Comparison of ENCODE assay signal across 2 cellular contexts in the genomic region with DNA sequence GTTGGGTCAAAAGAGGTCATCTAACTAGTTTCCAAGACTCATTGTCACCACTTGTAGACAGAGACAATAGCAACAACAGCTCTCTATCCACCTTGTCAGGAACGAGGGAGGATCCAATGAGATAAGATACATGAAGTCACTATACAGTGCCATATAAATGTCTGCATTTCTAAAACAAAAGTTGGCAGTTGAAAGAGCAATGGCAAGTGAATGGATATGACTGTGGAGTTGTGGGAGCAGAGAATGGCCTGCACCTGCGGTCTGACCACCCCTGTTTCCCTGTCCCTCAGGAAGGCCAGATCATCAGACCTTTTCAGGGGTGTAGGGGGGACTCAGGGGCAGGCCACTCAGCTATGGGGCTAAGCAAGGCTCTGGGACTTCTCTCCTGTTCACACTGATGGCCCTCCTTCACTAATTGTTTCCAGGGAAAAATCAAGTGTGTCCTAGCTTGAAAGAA.
TF ChIP-seq lines count a peak whose summit lies in the region.

No MANE protein-coding gene starts in this region.

TF ChIP-seq in GM23338, 12 proteins besides CTCF, POLR2A, EP300 and RAD21:
- TF ChIP-seq NANOG (IDR thresholded peaks at IDR 0.05; ENCODE audit: borderline replicate concordance): no peak
- TF ChIP-seq, protein P1, sequence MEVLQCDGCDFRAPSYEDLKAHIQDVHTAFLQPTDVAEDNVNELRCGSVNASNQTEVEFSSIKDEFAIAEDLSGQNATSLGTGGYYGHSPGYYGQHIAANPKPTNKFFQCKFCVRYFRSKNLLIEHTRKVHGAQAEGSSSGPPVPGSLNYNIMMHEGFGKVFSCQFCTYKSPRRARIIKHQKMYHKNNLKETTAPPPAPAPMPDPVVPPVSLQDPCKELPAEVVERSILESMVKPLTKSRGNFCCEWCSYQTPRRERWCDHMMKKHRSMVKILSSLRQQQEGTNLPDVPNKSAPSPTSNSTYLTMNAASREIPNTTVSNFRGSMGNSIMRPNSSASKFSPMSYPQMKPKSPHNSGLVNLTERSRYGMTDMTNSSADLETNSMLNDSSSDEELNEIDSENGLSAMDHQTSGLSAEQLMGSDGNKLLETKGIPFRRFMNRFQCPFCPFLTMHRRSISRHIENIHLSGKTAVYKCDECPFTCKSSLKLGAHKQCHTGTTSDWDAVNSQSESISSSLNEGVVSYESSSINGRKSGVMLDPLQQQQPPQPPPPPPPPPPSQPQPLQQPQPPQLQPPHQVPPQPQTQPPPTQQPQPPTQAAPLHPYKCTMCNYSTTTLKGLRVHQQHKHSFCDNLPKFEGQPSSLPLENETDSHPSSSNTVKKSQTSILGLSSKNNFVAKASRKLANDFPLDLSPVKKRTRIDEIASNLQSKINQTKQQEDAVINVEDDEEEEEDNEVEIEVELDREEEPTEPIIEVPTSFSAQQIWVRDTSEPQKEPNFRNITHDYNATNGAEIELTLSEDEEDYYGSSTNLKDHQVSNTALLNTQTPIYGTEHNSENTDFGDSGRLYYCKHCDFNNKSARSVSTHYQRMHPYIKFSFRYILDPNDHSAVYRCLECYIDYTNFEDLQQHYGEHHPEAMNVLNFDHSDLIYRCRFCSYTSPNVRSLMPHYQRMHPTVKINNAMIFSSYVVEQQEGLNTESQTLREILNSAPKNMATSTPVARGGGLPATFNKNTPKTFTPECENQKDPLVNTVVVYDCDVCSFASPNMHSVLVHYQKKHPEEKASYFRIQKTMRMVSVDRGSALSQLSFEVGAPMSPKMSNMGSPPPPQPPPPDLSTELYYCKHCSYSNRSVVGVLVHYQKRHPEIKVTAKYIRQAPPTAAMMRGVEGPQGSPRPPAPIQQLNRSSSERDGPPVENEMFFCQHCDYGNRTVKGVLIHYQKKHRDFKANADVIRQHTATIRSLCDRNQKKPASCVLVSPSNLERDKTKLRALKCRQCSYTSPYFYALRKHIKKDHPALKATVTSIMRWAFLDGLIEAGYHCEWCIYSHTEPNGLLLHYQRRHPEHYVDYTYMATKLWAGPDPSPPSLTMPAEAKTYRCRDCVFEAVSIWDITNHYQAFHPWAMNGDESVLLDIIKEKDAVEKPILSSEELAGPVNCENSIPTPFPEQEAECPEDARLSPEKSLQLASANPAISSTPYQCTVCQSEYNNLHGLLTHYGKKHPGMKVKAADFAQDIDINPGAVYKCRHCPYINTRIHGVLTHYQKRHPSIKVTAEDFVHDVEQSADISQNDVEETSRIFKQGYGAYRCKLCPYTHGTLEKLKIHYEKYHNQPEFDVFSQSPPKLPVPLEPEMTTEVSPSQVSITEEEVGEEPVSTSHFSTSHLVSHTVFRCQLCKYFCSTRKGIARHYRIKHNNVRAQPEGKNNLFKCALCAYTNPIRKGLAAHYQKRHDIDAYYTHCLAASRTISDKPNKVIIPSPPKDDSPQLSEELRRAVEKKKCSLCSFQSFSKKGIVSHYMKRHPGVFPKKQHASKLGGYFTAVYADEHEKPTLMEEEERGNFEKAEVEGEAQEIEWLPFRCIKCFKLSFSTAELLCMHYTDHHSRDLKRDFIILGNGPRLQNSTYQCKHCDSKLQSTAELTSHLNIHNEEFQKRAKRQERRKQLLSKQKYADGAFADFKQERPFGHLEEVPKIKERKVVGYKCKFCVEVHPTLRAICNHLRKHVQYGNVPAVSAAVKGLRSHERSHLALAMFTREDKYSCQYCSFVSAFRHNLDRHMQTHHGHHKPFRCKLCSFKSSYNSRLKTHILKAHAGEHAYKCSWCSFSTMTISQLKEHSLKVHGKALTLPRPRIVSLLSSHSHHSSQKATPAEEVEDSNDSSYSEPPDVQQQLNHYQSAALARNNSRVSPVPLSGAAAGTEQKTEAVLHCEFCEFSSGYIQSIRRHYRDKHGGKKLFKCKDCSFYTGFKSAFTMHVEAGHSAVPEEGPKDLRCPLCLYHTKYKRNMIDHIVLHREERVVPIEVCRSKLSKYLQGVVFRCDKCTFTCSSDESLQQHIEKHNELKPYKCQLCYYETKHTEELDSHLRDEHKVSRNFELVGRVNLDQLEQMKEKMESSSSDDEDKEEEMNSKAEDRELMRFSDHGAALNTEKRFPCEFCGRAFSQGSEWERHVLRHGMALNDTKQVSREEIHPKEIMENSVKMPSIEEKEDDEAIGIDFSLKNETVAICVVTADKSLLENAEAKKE (CRISPR knock-in tag; IDR thresholded peaks at IDR 0.05): peak; percentile 28; the same call in 1 of the 2 replicates

TF ChIP-seq in H1, 55 proteins besides CTCF, POLR2A, EP300 and RAD21:
- TF ChIP-seq ASH2L (IDR thresholded peaks at IDR 0.05; ENCODE audit: low read length) (peak; percentile 10), PHF8 (conservative IDR thresholded peaks at IDR 0.05; ENCODE audit: low read depth, low read length) (no peak)
